Comparison of ENCODE assay signal across 11 cellular contexts in genomic region chr9:84621811-84622210, GRCh38. TPM values are rescaled to one million over a fixed set of nuclear protein-coding genes. Genes with fewer than 3 reads are reported as not detected.
"Had no signal": no experiment of that assay in that cellular context is flagged by ENCODE, and none has a peak within 500 bp of the region (broad histone marks: within the 10 kb centered on the region; RNA-seq: fewer than 3 reads in every experiment).

No MANE protein-coding gene starts in this region.

- ATAC-seq: HepG2, K562 had no signal

- DNase-seq: IMR-90, KBM-7, KG1 had no signal

- FAIRE-seq: HepG2, HTR-8/SVneo, K562 had no signal

- H3K4me3 ChIP-seq: K562 had no signal

- H3K27ac ChIP-seq: HL-60, KMS-11 had no signal

- H3K4me2 ChIP-seq: KMS-11 had no signal

- H3K9ac ChIP-seq: KMS-11 had no signal

RNA-seq across cellular contexts. Expression of gene NTRK2, which starts 47.7 kb away (rescaled TPM):
- total RNA-seq: HepG2, HT-29, HT1080, K562 had no signal
- polyA plus RNA-seq: HepG2, IgD-negative memory B cell, K562 had no signal
